ENCODE assay signal across 31 cellular contexts in genomic region chr12:24764712-24765111, GRCh38.
"Had no signal": no experiment of that assay in that cellular context is flagged by ENCODE, and none has a peak within 500 bp of the region (broad histone marks: within the 10 kb centered on the region; RNA-seq: fewer than 3 reads in every experiment).

No MANE protein-coding gene starts in this region.

- H3K9me3 Mint-ChIP-seq: activated CD8-positive, alpha-beta T cell treated with anti-CD3 and anti-CD28 coated beads for 36 hours; activated naive CD4-positive, alpha-beta T cell treated with anti-CD3 and anti-CD28 coated beads, Interleukin-2, amount 50 U/mL, for 24 hours; activated naive CD8-positive, alpha-beta T cell treated with anti-CD3 and anti-CD28 coated beads for 36 hours; activated naive CD8-positive, alpha-beta T cell treated with anti-CD3 and anti-CD28 coated beads, Interleukin-2, amount 50 U/mL, for 24 hours; activated T-helper 1 cell treated with anti-CD3 and anti-CD28 coated beads, Interleukin-12 subunit alpha, Interleukin-12 subunit beta, Interleukin-2, Interleukin-4 antibody, amounts not matched to agents 30 ng/mL and 10 ng/mL and 1 ng/mL, durations not matched to agents 14 hours and 24 hours and 36 hours; effector memory CD8-positive, alpha-beta T cell; T-helper 2 cell treated with Interferon-gamma antibody and Interleukin-4, amounts not matched to agents 5 μg/mL and 100 μg/mL, for 36 hours had no signal

- H3K27ac ChIP-seq: adrenal gland, body of pancreas, esophagus muscularis mucosa, foreskin keratinocyte, gastrocnemius medialis, heart left ventricle, WERI-Rb-1 had no signal

- H3K27me3 ChIP-seq: adrenal gland, body of pancreas, esophagus muscularis mucosa, foreskin keratinocyte, gastrocnemius medialis, heart left ventricle had no signal

- H3K4me3 Mint-ChIP-seq: activated B cell treated with CpG ODN at 0.5 μM for 24 hours; activated CD8-positive, alpha-beta T cell treated with anti-CD3 and anti-CD28 coated beads for 36 hours; activated naive CD4-positive, alpha-beta T cell treated with anti-CD3 and anti-CD28 coated beads, Interleukin-2, amount 50 U/mL, for 24 hours; activated naive CD8-positive, alpha-beta T cell treated with anti-CD3 and anti-CD28 coated beads for 36 hours; activated naive CD8-positive, alpha-beta T cell treated with anti-CD3 and anti-CD28 coated beads, Interleukin-2, amount 50 U/mL, for 24 hours; activated T-helper 1 cell treated with anti-CD3 and anti-CD28 coated beads, Interleukin-12 subunit alpha, Interleukin-12 subunit beta, Interleukin-2, Interleukin-4 antibody, amounts not matched to agents 30 ng/mL and 10 ng/mL and 1 ng/mL, durations not matched to agents 14 hours and 24 hours and 36 hours; effector memory CD8-positive, alpha-beta T cell; T-helper 17 cell; T-helper 2 cell treated with Interferon-gamma antibody and Interleukin-4, amounts not matched to agents 5 μg/mL and 100 μg/mL, for 36 hours had no signal

- H3K36me3 Mint-ChIP-seq: activated naive CD4-positive, alpha-beta T cell treated with anti-CD3 and anti-CD28 coated beads, Interleukin-2, amount 50 U/mL, for 24 hours; activated naive CD8-positive, alpha-beta T cell treated with anti-CD3 and anti-CD28 coated beads for 36 hours had no signal

- H3K27ac Mint-ChIP-seq: activated B cell treated with CpG ODN at 0.5 μM for 24 hours; activated CD8-positive, alpha-beta T cell treated with anti-CD3 and anti-CD28 coated beads for 36 hours; activated naive CD4-positive, alpha-beta T cell treated with anti-CD3 and anti-CD28 coated beads, Interleukin-2, amount 50 U/mL, for 24 hours; activated naive CD8-positive, alpha-beta T cell treated with anti-CD3 and anti-CD28 coated beads for 36 hours; activated naive CD8-positive, alpha-beta T cell treated with anti-CD3 and anti-CD28 coated beads, Interleukin-2, amount 50 U/mL, for 24 hours; activated T-helper 1 cell treated with anti-CD3 and anti-CD28 coated beads, Interleukin-12 subunit alpha, Interleukin-12 subunit beta, Interleukin-2, Interleukin-4 antibody, amounts not matched to agents 30 ng/mL and 10 ng/mL and 1 ng/mL, durations not matched to agents 14 hours and 24 hours and 36 hours; effector memory CD8-positive, alpha-beta T cell; T-helper 17 cell; T-helper 2 cell treated with Interferon-gamma antibody and Interleukin-4, amounts not matched to agents 5 μg/mL and 100 μg/mL, for 36 hours had no signal

- H3K9me3 ChIP-seq: adrenal gland, body of pancreas, gastrocnemius medialis had no signal

- DNase-seq: activated B cell treated with CpG ODN at 0.5 μM for 24 hours; activated CD8-positive, alpha-beta memory T cell treated with anti-CD3 and anti-CD28 coated beads for 24 hours; activated CD8-positive, alpha-beta T cell treated with anti-CD3 and anti-CD28 coated beads for 36 hours; activated gamma-delta T cell; activated naive CD4-positive, alpha-beta T cell; activated naive CD8-positive, alpha-beta T cell treated with anti-CD3 and anti-CD28 coated beads for 36 hours; activated naive CD8-positive, alpha-beta T cell treated with anti-CD3 and anti-CD28 coated beads, Interleukin-2, amount 50 U/mL, for 24 hours; activated T-cell treated with anti-CD3 and anti-CD28 coated beads, Interleukin-2, amount 50 U/mL, for 1 hour; adrenal gland; amygdala; aorta; body of pancreas; caudate nucleus; cortex of kidney; dermis blood vessel endothelial cell; effector CD4-positive, alpha-beta T cell; effector memory CD8-positive, alpha-beta T cell; erythroblast; foreskin keratinocyte; gastrocnemius medialis; glutamatergic neuron; heart left ventricle; T-helper 1 cell; T-helper 17 cell; T1000; WERI-Rb-1 had no signal

- H3K4me1 Mint-ChIP-seq: activated B cell treated with CpG ODN at 0.5 μM for 24 hours; activated naive CD4-positive, alpha-beta T cell treated with anti-CD3 and anti-CD28 coated beads, Interleukin-2, amount 50 U/mL, for 24 hours; activated naive CD8-positive, alpha-beta T cell treated with anti-CD3 and anti-CD28 coated beads for 36 hours; activated naive CD8-positive, alpha-beta T cell treated with anti-CD3 and anti-CD28 coated beads, Interleukin-2, amount 50 U/mL, for 24 hours; T-helper 17 cell had no signal

- H3K4me1 ChIP-seq: adrenal gland, body of pancreas, gastrocnemius medialis, heart left ventricle had no signal

- H3K4me3 ChIP-seq: adrenal gland, body of pancreas, esophagus muscularis mucosa, gastrocnemius medialis, heart left ventricle had no signal

- ATAC-seq: activated CD4-positive, CD25-positive, alpha-beta regulatory T cell treated with anti-CD3 and anti-CD28 coated beads, Interleukin-2, amount 50 U/mL, for 24 hours; activated CD8-positive, alpha-beta T cell treated with anti-CD3 and anti-CD28 coated beads for 36 hours; activated naive CD8-positive, alpha-beta T cell treated with anti-CD3 and anti-CD28 coated beads, Interleukin-2, amount 50 U/mL, for 24 hours; body of pancreas; effector memory CD8-positive, alpha-beta T cell; foreskin keratinocyte; gastrocnemius medialis; heart left ventricle; T-helper 17 cell had no signal

- H3K27me3 Mint-ChIP-seq: activated B cell treated with CpG ODN at 0.5 μM for 24 hours; activated CD8-positive, alpha-beta T cell treated with anti-CD3 and anti-CD28 coated beads for 36 hours; activated naive CD4-positive, alpha-beta T cell treated with anti-CD3 and anti-CD28 coated beads, Interleukin-2, amount 50 U/mL, for 24 hours; activated naive CD8-positive, alpha-beta T cell treated with anti-CD3 and anti-CD28 coated beads for 36 hours; activated naive CD8-positive, alpha-beta T cell treated with anti-CD3 and anti-CD28 coated beads, Interleukin-2, amount 50 U/mL, for 24 hours; effector memory CD8-positive, alpha-beta T cell; T-helper 17 cell had no signal

- H3K36me3 ChIP-seq: adrenal gland, esophagus muscularis mucosa, gastrocnemius medialis, heart left ventricle, WERI-Rb-1 had no signal
